Comparison of ENCODE assay signal across 26 cellular contexts in the genomic region with DNA sequence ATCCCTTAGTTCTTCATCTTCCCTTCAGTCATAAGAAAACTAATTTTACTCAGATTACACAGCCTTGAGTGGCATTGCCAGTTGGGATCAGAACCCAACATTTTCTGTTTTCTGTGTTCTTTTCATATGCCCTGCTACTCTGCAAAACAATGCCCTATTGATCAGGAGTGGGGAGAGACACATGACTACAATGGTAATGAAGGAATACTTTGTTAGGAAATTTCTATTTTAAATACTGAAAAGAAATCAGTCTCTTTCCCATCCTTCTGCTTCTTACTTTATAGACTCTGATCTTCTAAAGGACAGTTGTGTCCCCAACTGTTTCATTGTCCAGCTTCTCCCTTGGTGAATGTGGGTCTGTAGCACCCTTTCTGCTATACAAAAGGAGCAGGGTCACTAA. TPM values are rescaled to one million over a fixed set of nuclear protein-coding genes. Genes with fewer than 3 reads are reported as not detected.
"Had no signal": no experiment of that assay in that cellular context is flagged by ENCODE, and none has a peak within 500 bp of the region (broad histone marks: within the 10 kb centered on the region; RNA-seq: fewer than 3 reads in every experiment).

No MANE protein-coding gene starts in this region.

- H3K27ac ChIP-seq: brain microvascular endothelial cell, WERI-Rb-1 had no signal

- H3K4me3 Mint-ChIP-seq: activated CD4-positive, alpha-beta memory T cell treated with anti-CD3 and anti-CD28 coated beads, Interleukin-2, amount 10 ng/mL, durations not matched to agents 7 days and 5 days; activated CD4-positive, alpha-beta T cell treated with anti-CD3 and anti-CD28 coated beads for 36 hours; activated naive CD4-positive, alpha-beta T cell treated with anti-CD3 and anti-CD28 coated beads, Interleukin-2, amount 10 ng/mL, durations not matched to agents 7 days and 5 days; activated naive CD8-positive, alpha-beta T cell treated with anti-CD3 and anti-CD28 coated beads for 36 hours; activated T-cell treated with anti-CD3 and anti-CD28 coated beads, Interleukin-2, amount 50 U/mL, for 72 hours had no signal

- H3K27ac Mint-ChIP-seq: activated CD4-positive, alpha-beta memory T cell treated with anti-CD3 and anti-CD28 coated beads, Interleukin-2, amount 10 ng/mL, durations not matched to agents 7 days and 5 days; activated CD4-positive, alpha-beta T cell treated with anti-CD3 and anti-CD28 coated beads for 36 hours; activated naive CD4-positive, alpha-beta T cell treated with anti-CD3 and anti-CD28 coated beads, Interleukin-2, amount 10 ng/mL, durations not matched to agents 7 days and 5 days; activated naive CD8-positive, alpha-beta T cell treated with anti-CD3 and anti-CD28 coated beads for 36 hours; activated T-cell treated with anti-CD3 and anti-CD28 coated beads, Interleukin-2, amount 50 U/mL, for 72 hours; activated T-helper 2 cell treated with anti-CD3 and anti-CD28 coated beads, Interferon-gamma antibody, Interleukin-2, Interleukin-4, amounts not matched to agents 10 μg/mL and 5 μg/mL and 100 μg/mL, durations not matched to agents 14 hours and 24 hours and 36 hours had no signal

- DNase-seq: activated CD4-positive, alpha-beta memory T cell treated with anti-CD3 and anti-CD28 coated beads, Interleukin-2, amount 10 ng/mL, durations not matched to agents 7 days and 5 days; activated CD4-positive, alpha-beta T cell treated with anti-CD3 and anti-CD28 coated beads for 36 hours; activated CD4-positive, alpha-beta T cell treated with anti-CD3 and anti-CD28 coated beads, Interleukin-2, amount 50 U/mL, for 1 hour; activated gamma-delta T cell treated with Interleukin-2 at 50 U/mL for 16 hours; activated naive CD4-positive, alpha-beta T cell treated with anti-CD3 and anti-CD28 coated beads, Interleukin-2, amount 10 ng/mL, durations not matched to agents 7 days and 5 days; activated naive CD8-positive, alpha-beta T cell treated with anti-CD3 and anti-CD28 coated beads for 36 hours; activated T-cell treated with anti-CD3 and anti-CD28 coated beads for 4 hours; activated T-cell treated with anti-CD3 and anti-CD28 coated beads, Interleukin-2, amount 50 U/mL, for 72 hours; brain microvascular endothelial cell; MM.1S; NCI-H1105; NCI-H1436; NCI-H1694 treated with DMSO at 0.1 percent for 48 hours; NCI-H2081; NCI-H510A treated with DMSO at 0.1 percent for 48 hours; NCI-H69; NK-92 treated with Interleukin-12 subunit alpha and Interleukin-12 subunit beta, amount 100 ng/mL, for 24 hours; OCI-M1; RPMI8226; SK-N-SH; T-helper 1 cell; WERI-Rb-1 had no signal

- ATAC-seq: activated CD4-positive, alpha-beta T cell treated with anti-CD3 and anti-CD28 coated beads for 36 hours; activated T-cell treated with anti-CD3 and anti-CD28 coated beads, Interleukin-2, amount 50 U/mL, for 72 hours; Panc1; Right ventricle myocardium inferior had no signal

- H3K27me3 ChIP-seq: brain microvascular endothelial cell had no signal

- H3K36me3 Mint-ChIP-seq: activated naive CD4-positive, alpha-beta T cell treated with anti-CD3 and anti-CD28 coated beads, Interleukin-2, amount 10 ng/mL, durations not matched to agents 7 days and 5 days; activated naive CD8-positive, alpha-beta T cell treated with anti-CD3 and anti-CD28 coated beads for 36 hours had no signal

- H3K9me3 Mint-ChIP-seq: activated CD4-positive, alpha-beta memory T cell treated with anti-CD3 and anti-CD28 coated beads, Interleukin-2, amount 10 ng/mL, durations not matched to agents 7 days and 5 days; activated naive CD4-positive, alpha-beta T cell treated with anti-CD3 and anti-CD28 coated beads, Interleukin-2, amount 10 ng/mL, durations not matched to agents 7 days and 5 days; activated naive CD8-positive, alpha-beta T cell treated with anti-CD3 and anti-CD28 coated beads for 36 hours; activated T-cell treated with anti-CD3 and anti-CD28 coated beads, Interleukin-2, amount 50 U/mL, for 72 hours; activated T-helper 2 cell treated with anti-CD3 and anti-CD28 coated beads, Interferon-gamma antibody, Interleukin-2, Interleukin-4, amounts not matched to agents 10 μg/mL and 5 μg/mL and 100 μg/mL, durations not matched to agents 14 hours and 24 hours and 36 hours had no signal

RNA-seq across cellular contexts. Expression of gene PKIB, which starts 5.5 kb away (rescaled TPM):
- total RNA-seq: activated CD8-positive, alpha-beta memory T cell treated with anti-CD3 and anti-CD28 coated beads for 36 hours; Right ventricle myocardium inferior had no signal
